ENCODE assay signal across 20 cellular contexts in genomic region chr20:62609811-62610757, GRCh38.
"Had no signal": no experiment of that assay in that cellular context is flagged by ENCODE, and none has a peak within 500 bp of the region (broad histone marks: within the 10 kb centered on the region; RNA-seq: fewer than 3 reads in every experiment).

No MANE protein-coding gene starts in this region.

- DNase-seq: activated CD4-positive, alpha-beta memory T cell treated with anti-CD3 and anti-CD28 coated beads, Interleukin-2, amount 10 ng/mL, durations not matched to agents 7 days and 5 days; activated CD4-positive, alpha-beta T cell treated with anti-CD3 and anti-CD28 coated beads for 36 hours; activated CD4-positive, alpha-beta T cell treated with anti-CD3 and anti-CD28 coated beads, Interleukin-2, amount 50 U/mL, for 1 hour; activated naive CD4-positive, alpha-beta T cell treated with anti-CD3 and anti-CD28 coated beads, Interleukin-2, amount 50 U/mL, for 16 hours; activated naive CD8-positive, alpha-beta T cell treated with anti-CD3 and anti-CD28 coated beads, Interleukin-2, amount 50 U/mL, for 24 hours; activated T-cell treated with anti-CD3 and anti-CD28 coated beads for 4 hours; activated T-cell treated with anti-CD3 and anti-CD28 coated beads, Interleukin-2, amount 50 U/mL, for 48 hours; amniotic stem cell; brain microvascular endothelial cell; MG63; NCI-H1092 treated with DMSO at 0.1 percent for 48 hours; NCI-H1417 treated with DMSO at 0.1 percent for 48 hours; NCI-H1694; NCI-H2029 treated with DMSO at 0.1 percent for 48 hours; NCI-H510A treated with DMSO at 0.1 percent for 48 hours; NCI-H69; SIG-M5; T-helper 2 cell had no signal

- H3K9me3 ChIP-seq: MG63 had no signal

- H3K4me3 ChIP-seq: cardiac muscle cell, MG63 had no signal

- H3K36me3 ChIP-seq: brain microvascular endothelial cell, cardiac muscle cell, MG63 had no signal

- H3K27me3 ChIP-seq: cardiac muscle cell, MG63 had no signal

- H3K27ac ChIP-seq: brain microvascular endothelial cell, cardiac muscle cell, VCaP had no signal
